8 cellular contexts compared by ENCODE assay signal in the genomic region with DNA sequence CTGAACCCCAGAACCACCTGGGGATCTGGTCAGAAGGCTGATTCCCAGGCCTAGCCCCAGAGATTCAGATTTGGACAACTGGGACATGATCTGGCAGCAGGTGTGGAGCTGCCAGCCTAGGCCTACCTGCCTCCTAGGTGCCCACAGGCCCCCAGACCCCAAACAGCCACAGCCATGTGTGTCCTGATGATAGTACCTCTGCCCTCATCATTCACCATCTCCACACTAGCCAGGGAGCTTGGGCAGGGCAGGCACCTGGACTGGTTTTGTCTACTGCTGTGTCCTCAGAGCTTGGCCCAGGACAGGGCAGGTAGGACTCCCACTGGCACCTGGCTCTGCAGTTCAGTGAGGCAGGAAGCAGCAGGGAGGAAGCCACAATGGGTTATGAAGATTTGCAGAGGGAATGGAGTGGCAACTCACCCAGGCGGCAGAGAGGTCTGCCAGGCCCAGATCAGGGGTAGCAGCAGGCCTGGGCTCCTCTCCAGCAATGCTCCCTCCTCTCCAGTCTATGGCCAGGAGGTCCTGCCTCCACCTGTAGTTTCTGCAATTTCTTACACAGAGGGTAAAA. TPM values are rescaled to one million over a fixed set of nuclear protein-coding genes. Genes with fewer than 3 reads are reported as not detected.
DNase-seq lines count a peak whose midpoint lies in the region; ATAC-seq and TF ChIP-seq lines count a peak whose summit lies in the region.

No MANE protein-coding gene starts in this region.

- no peak for TF ChIP-seq CTCF in progenitor cell of endocrine pancreas (IDR thresholded peaks at IDR 0.05; ENCODE audit: unreplicated experiment)

- WGBS in ectodermal cell, 2 experiments = 77 to 89% methylated on average over 1 of the region's 1 CpG

- peaks cover 6% of the 10 kb centered on the region for H3K4me1 Mint-ChIP-seq in progenitor cell of endocrine pancreas (ENCODE audit: low read depth)

- H3K27ac ChIP-seq in ectodermal cell (ENCODE audit: insufficient read depth, low read depth, low read length, poor library complexity, severe bottlenecking) = no peak overlapping the region

- peaks cover 13% of the 10 kb centered on the region for H3K4me1 ChIP-seq in ectodermal cell (ENCODE audit: control insufficient read depth, insufficient read depth, low read length)

- no peaks in the 10 kb centered on the region for H3K36me3 Mint-ChIP-seq in progenitor cell of endocrine pancreas (ENCODE audit: insufficient read depth)

- no peaks in the 10 kb centered on the region for H3K27me3 ChIP-seq in ectodermal cell (ENCODE audit: control insufficient read depth, insufficient read depth, low read length, poor library complexity, severe bottlenecking)

- peak overlapping the region; percentile 27 for H3K27ac Mint-ChIP-seq in progenitor cell of endocrine pancreas

- H3K9me3 ChIP-seq in ectodermal cell (ENCODE audit: control insufficient read depth, low read length) = no peaks in the 10 kb centered on the region

- no peaks in the 10 kb centered on the region for H3K9me3 Mint-ChIP-seq in progenitor cell of endocrine pancreas (ENCODE audit: low read depth)

- ATAC-seq in HG02798 (IDR thresholded peaks at IDR 0.05; ENCODE audit: poor library complexity, unreplicated experiment) = no peak

- H3K4me3 ChIP-seq in ectodermal cell (ENCODE audit: insufficient read depth, low read depth, low read length) = peak overlapping the region; percentile 77

- DNase-seq in ELF-1 (ENCODE audit: low read depth, low spot score) (peak; percentile 64), NAMALWA (ENCODE audit: low spot score) (peak; percentile 53), progenitor cell of endocrine pancreas (ENCODE audit: low spot score, unreplicated experiment) (no peak), NOMO-1 treated with DMSO at 0.1 percent for 48 hours (lab: John Stamatoyannopoulos, UW; ENCODE audit: unreplicated experiment) (no peak), T-helper 9 cell (no peak), glomerular visceral epithelial cell (ENCODE audit: extremely low spot score) (no peak)

- H3K27me3 Mint-ChIP-seq in progenitor cell of endocrine pancreas = no peaks in the 10 kb centered on the region

- no peak overlapping the region for H3K4me3 Mint-ChIP-seq in progenitor cell of endocrine pancreas (ENCODE audit: low read depth)

- H3K36me3 ChIP-seq in ectodermal cell (ENCODE audit: control insufficient read depth, insufficient read depth, low read length) = no peaks in the 10 kb centered on the region

RNA-seq across cellular contexts. Expression of gene HMCES, which starts 34.8 kb away (rescaled TPM):
- polyA plus RNA-seq in ectodermal cell (2013, experiment 1 of 4) = 39.7 TPM
- polyA plus RNA-seq in ectodermal cell (2013, experiment 2 of 4) = 42.8 TPM
- 33.1 TPM for polyA plus RNA-seq in ectodermal cell (2013, experiment 3 of 4)
- 33.8 TPM for polyA plus RNA-seq in ectodermal cell (2013, experiment 4 of 4)
- total RNA-seq in progenitor cell of endocrine pancreas = 35.3 TPM in 2 replicates

Comparison
In these comparisons a context has a peak if more than half of its experiments do, and no peak if none do; other contexts are left out.
1. DNase-seq: peak in ELF-1 (single experiment) and NAMALWA (single experiment); none in progenitor cell of endocrine pancreas (single experiment), NOMO-1 treated with DMSO at 0.1 percent for 48 hours (single experiment), T-helper 9 cell (single experiment) and glomerular visceral epithelial cell (single experiment).